16 cellular contexts compared by ENCODE assay signal in the genomic region with DNA sequence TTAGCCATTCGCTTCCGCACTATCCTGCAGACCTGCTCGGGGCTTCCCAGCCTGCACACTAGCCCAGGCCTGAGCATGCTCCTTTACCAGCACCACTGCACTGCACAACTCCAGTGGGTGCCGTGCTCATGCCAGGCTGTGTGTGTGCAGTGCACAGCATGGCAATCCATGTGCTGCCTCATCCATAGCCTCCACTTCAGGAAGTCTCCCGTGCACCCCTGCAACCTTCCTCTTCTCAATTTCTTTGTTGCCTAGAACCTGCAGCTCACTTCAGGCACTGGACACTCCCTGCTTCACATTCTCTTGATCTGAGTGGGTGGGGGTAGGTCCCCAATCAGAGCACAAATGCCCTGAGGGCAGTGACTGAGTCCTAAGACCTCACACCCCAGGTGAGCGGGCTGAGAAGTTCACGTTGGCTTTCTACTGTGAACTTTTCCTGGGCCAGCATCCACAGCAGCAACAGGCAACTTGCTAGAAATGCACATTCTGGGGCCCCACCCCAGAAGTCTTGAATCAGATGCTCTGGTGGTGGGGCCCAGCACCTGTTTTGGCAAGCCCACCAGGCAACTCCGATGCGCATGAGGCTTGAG. TPM values are rescaled to one million over a fixed set of nuclear protein-coding genes. Genes with fewer than 3 reads are reported as not detected.
DNase-seq lines count a peak whose midpoint lies in the region; ATAC-seq and TF ChIP-seq lines count a peak whose summit lies in the region.
"Had no signal": no experiment of that assay in that cellular context is flagged by ENCODE, and none has a peak within 500 bp of the region (broad histone marks: within the 10 kb centered on the region; RNA-seq: fewer than 3 reads in every experiment).

No MANE protein-coding gene starts in this region.

- H2BK120ac ChIP-seq in mesenchymal stem cell (ENCODE audit: low read depth, low read length): no peak overlapping the region

- H4K91ac ChIP-seq in mesenchymal stem cell (ENCODE audit: low read length): peak overlapping the region; percentile 34

- 92% methylated on average over 9 of the region's 9 CpGs for WGBS in mesenchymal stem cell
- WGBS in tibial nerve, 2 donors: 80 to 81% methylated on average over 9 of the region's 9 CpGs

- TF ChIP-seq POLR2A in tibial nerve (IDR thresholded peaks at IDR 0.05): no peak

- H3K9me3 Mint-ChIP-seq in natural killer cell treated with Interleukin-12 subunit alpha and Interleukin-12 subunit beta and Interleukin-15 and Interleukin-18, amount 100 ng/mL, for 72 hours: no peaks in the 10 kb centered on the region
- no peaks in the 10 kb centered on the region for H3K9me3 Mint-ChIP-seq in natural killer cell
- no peaks in the 10 kb centered on the region for H3K9me3 Mint-ChIP-seq in chondrocyte (ENCODE audit: low read depth)
- H3K9me3 Mint-ChIP-seq in type B pancreatic cell: no peaks in the 10 kb centered on the region
- H3K9me3 Mint-ChIP-seq: CD4-positive, alpha-beta memory T cell had no signal

- TF ChIP-seq EP300 in tibial nerve (IDR thresholded peaks at IDR 0.05): no peak

- H3K9me3 ChIP-seq in mesenchymal stem cell (ENCODE audit: control insufficient read depth, low read length): no peaks in the 10 kb centered on the region
- peaks cover 0 to 6% (median 0%) of the 10 kb centered on the region in 4 donors for H3K9me3 ChIP-seq in tibial nerve
- H3K9me3 ChIP-seq: A549, BE2C had no signal

- H3K4me2 ChIP-seq in mesenchymal stem cell (ENCODE audit: low read length, poor library complexity, severe bottlenecking): no peak overlapping the region
- H3K4me2 ChIP-seq: A549 had no signal

- no peak overlapping the region for H2AK5ac ChIP-seq in mesenchymal stem cell (ENCODE audit: low read length, severe bottlenecking)

- peak; percentile 16 to 22 for ATAC-seq in natural killer cell treated with Interleukin-12 subunit alpha and Interleukin-12 subunit beta and Interleukin-15 and Interleukin-18, amount 100 ng/mL, for 72 hours
- no peak for ATAC-seq in natural killer cell
- ATAC-seq: A549 had no signal

- H3K36me3 Mint-ChIP-seq in natural killer cell treated with Interleukin-12 subunit alpha and Interleukin-12 subunit beta and Interleukin-15 and Interleukin-18, amount 100 ng/mL, for 72 hours: no peaks in the 10 kb centered on the region
- H3K36me3 Mint-ChIP-seq in natural killer cell (no peaks in the 10 kb centered on the region), chondrocyte (ENCODE audit: low read depth) (no peaks in the 10 kb centered on the region), type B pancreatic cell (peaks cover 5% of the 10 kb centered on the region)
- H3K36me3 Mint-ChIP-seq: CD4-positive, alpha-beta memory T cell had no signal

- H3K36me3 ChIP-seq in mesenchymal stem cell (ENCODE audit: control insufficient read depth in 1 of 2, insufficient read depth in 2 of 2, low read depth in 1 of 2, low read length in 2 of 2): no peaks in the 10 kb centered on the region
- no peaks in the 10 kb centered on the region for H3K36me3 ChIP-seq in tibial nerve
- H3K36me3 ChIP-seq: BE2C had no signal

- no peak overlapping the region for H3K9ac ChIP-seq in mesenchymal stem cell (ENCODE audit: low read length)

- no peak overlapping the region for H2BK15ac ChIP-seq in mesenchymal stem cell (ENCODE audit: low read depth, poor library complexity, severe bottlenecking)

- H3K18ac ChIP-seq in mesenchymal stem cell (ENCODE audit: low read depth in 1 of 2, low read length in 2 of 2): peak overlapping the region in 1 of 2 experiments; percentile 42

- H2BK5ac ChIP-seq in mesenchymal stem cell (ENCODE audit: low read depth, low read length, poor library complexity, severe bottlenecking): no peak overlapping the region

- no peak overlapping the region for H3K23ac ChIP-seq in mesenchymal stem cell (ENCODE audit: low read length in 2 of 2)

- H2BK12ac ChIP-seq in mesenchymal stem cell (ENCODE audit: low read length in 2 of 2): no peak overlapping the region

- no peaks in the 10 kb centered on the region for H3K4me1 Mint-ChIP-seq in natural killer cell treated with Interleukin-12 subunit alpha and Interleukin-12 subunit beta and Interleukin-15 and Interleukin-18, amount 100 ng/mL, for 72 hours (ENCODE audit: low read depth in 2 of 2)
- H3K4me1 Mint-ChIP-seq in natural killer cell (no peaks in the 10 kb centered on the region), chondrocyte (ENCODE audit: low read depth) (peaks cover 6% of the 10 kb centered on the region), type B pancreatic cell (ENCODE audit: unreplicated experiment) (peaks cover 52% of the 10 kb centered on the region)
- H3K4me1 Mint-ChIP-seq: CD4-positive, alpha-beta memory T cell had no signal

- H3K27me3 Mint-ChIP-seq in natural killer cell treated with Interleukin-12 subunit alpha and Interleukin-12 subunit beta and Interleukin-15 and Interleukin-18, amount 100 ng/mL, for 72 hours: peaks cover 17 to 19% of the 10 kb centered on the region in 2 donors
- H3K27me3 Mint-ChIP-seq in natural killer cell (ENCODE audit: low read depth in 2 of 2) (peaks cover 9 to 19% of the 10 kb centered on the region in 2 donors), chondrocyte (ENCODE audit: low read depth) (peaks cover 21% of the 10 kb centered on the region), type B pancreatic cell (peaks cover 5% of the 10 kb centered on the region)

- H3K4me1 ChIP-seq in mesenchymal stem cell (ENCODE audit: control insufficient read depth, insufficient read depth, low read depth, low read length): no peaks in the 10 kb centered on the region
- peaks cover 0 to 46% (median 0%) of the 10 kb centered on the region in 4 donors for H3K4me1 ChIP-seq in tibial nerve
- H3K4me1 ChIP-seq: A549 had no signal

- H4K8ac ChIP-seq in mesenchymal stem cell (ENCODE audit: low read length): no peak overlapping the region

- DNase-seq in natural killer cell treated with Interleukin-12 subunit alpha and Interleukin-12 subunit beta and Interleukin-15 and Interleukin-18, amount 100 ng/mL, for 72 hours (ENCODE audit: low spot score): no peak
- DNase-seq in natural killer cell (no peak), chondrocyte (ENCODE audit: low spot score) (peak; percentile 64), mesenchymal stem cell (no peak), type B pancreatic cell (ENCODE audit: extremely low spot score, unreplicated experiment) (peak; percentile 50), tibial nerve (ENCODE audit: low spot score in 2 of 2) (no peak), NCI-H146 treated with DMSO at 0.1 percent for 48 hours (lab: John Stamatoyannopoulos, UW; ENCODE audit: unreplicated experiment) (no peak)
- DNase-seq in stimulated activated CD4-positive, alpha-beta T cell treated with anti-CD3 and anti-CD28 coated beads, Interleukin-1b, Interleukin-23, amount 100 ng/mL, for 48 hours: no peak
- DNase-seq: BE2C; CD4-positive, alpha-beta memory T cell; EL; GOT3; HCEC 1CT had no signal

- H3K27ac ChIP-seq in mesenchymal stem cell (ENCODE audit: low read length, poor library complexity, severe bottlenecking) (no peak overlapping the region), tibial nerve (peak overlapping the region in 1 of 4 donors; percentile 70)
- H3K27ac ChIP-seq: A549, HL-60 had no signal

- no peak overlapping the region for H3K4ac ChIP-seq in mesenchymal stem cell (ENCODE audit: low read depth in 1 of 2, low read length in 2 of 2)

- peak overlapping the region in 1 of 2 experiments; percentile 75 for H3K14ac ChIP-seq in mesenchymal stem cell (ENCODE audit: low read length in 2 of 2)

- H3K27me3 ChIP-seq in mesenchymal stem cell (ENCODE audit: control insufficient read depth in 1 of 2, insufficient read depth in 1 of 2, low read length in 2 of 2) (peaks cover 41 to 64% of the 10 kb centered on the region in 2 experiments), tibial nerve (no peaks in the 10 kb centered on the region)
- H3K27me3 ChIP-seq: BE2C had no signal

- no peak for TF ChIP-seq CTCF in natural killer cell (IDR thresholded peaks at IDR 0.05)
- TF ChIP-seq CTCF in chondrocyte (IDR thresholded peaks at IDR 0.05): no peak
- TF ChIP-seq CTCF in type B pancreatic cell (conservative IDR thresholded peaks at IDR 0.05): no peak
- TF ChIP-seq CTCF in tibial nerve (IDR thresholded peaks at IDR 0.05): no peak

- no peak overlapping the region for H3K27ac Mint-ChIP-seq in natural killer cell treated with Interleukin-12 subunit alpha and Interleukin-12 subunit beta and Interleukin-15 and Interleukin-18, amount 100 ng/mL, for 72 hours
- H3K27ac Mint-ChIP-seq in natural killer cell (no peak overlapping the region), chondrocyte (ENCODE audit: unreplicated experiment) (no peak overlapping the region), type B pancreatic cell (peak overlapping the region; percentile 17)

- intact Hi-C loops in natural killer cell (cut with micrococcal nuclease): no loop called here

- H3K4me3 ChIP-seq in mesenchymal stem cell (ENCODE audit: insufficient read depth in 1 of 2, low read depth in 1 of 2, low read length in 2 of 2): peak overlapping the region in 1 of 2 experiments; percentile 14
- H3K4me3 ChIP-seq in tibial nerve: no peak overlapping the region
- H3K4me3 ChIP-seq: A549 had no signal

- H3K4me3 Mint-ChIP-seq in natural killer cell treated with Interleukin-12 subunit alpha and Interleukin-12 subunit beta and Interleukin-15 and Interleukin-18, amount 100 ng/mL, for 72 hours: no peak overlapping the region
- H3K4me3 Mint-ChIP-seq in natural killer cell (no peak overlapping the region), chondrocyte (ENCODE audit: unreplicated experiment) (no peak overlapping the region), type B pancreatic cell (no peak overlapping the region)
- H3K4me3 Mint-ChIP-seq: CD4-positive, alpha-beta memory T cell had no signal

- no peak overlapping the region for H2AFZ ChIP-seq in mesenchymal stem cell (ENCODE audit: low read depth, low read length)

- no peaks in the 10 kb centered on the region for H3K79me1 ChIP-seq in mesenchymal stem cell (replicated peaks; ENCODE audit: low read length, poor library complexity, severe bottlenecking)

RNA-seq across cellular contexts. Expression of gene ZBTB7C, which starts 53.6 kb away (rescaled TPM):
- total RNA-seq in natural killer cell treated with Interleukin-12 subunit alpha and Interleukin-12 subunit beta and Interleukin-15 and Interleukin-18, amount 100 ng/mL, for 72 hours: not detected
- total RNA-seq in natural killer cell: under 1 TPM in 1 of 3 donors, not detected in 2; 0.07 TPM
- total RNA-seq in chondrocyte: 1.00 to 4.4 TPM (median 1.4 TPM) in 3 replicates
- polyA plus RNA-seq in mesenchymal stem cell (2013, experiment 1 of 2): 0.11 TPM
- polyA plus RNA-seq in mesenchymal stem cell (2013, experiment 2 of 2): 0.11 TPM
- 13.0 and 40.9 TPM in 2 replicates for total RNA-seq in type B pancreatic cell (ENCODE audit: low replicate concordance)
- total RNA-seq in tibial nerve: 10 to 100 TPM; 24.6 to 95.0 (median 75.3) TPM
- total RNA-seq: CD4-positive, alpha-beta memory T cell had no signal
- polyA plus RNA-seq: AG04450 had no signal

Comparison
In these comparisons a context has a peak if more than half of its experiments do, and no peak if none do; other contexts are left out.
1. ATAC-seq: peak in natural killer cell treated with Interleukin-12 subunit alpha and Interleukin-12 subunit beta and Interleukin-15 and Interleukin-18, amount 100 ng/mL, for 72 hours (2 of 2); none in natural killer cell (0 of 3).
2. DNase-seq: peak in chondrocyte (single experiment) and type B pancreatic cell (single experiment); none in natural killer cell treated with Interleukin-12 subunit alpha and Interleukin-12 subunit beta and Interleukin-15 and Interleukin-18, amount 100 ng/mL, for 72 hours (single experiment), natural killer cell (single experiment), mesenchymal stem cell (single experiment), tibial nerve (0 of 2), stimulated activated CD4-positive, alpha-beta T cell treated with anti-CD3 and anti-CD28 coated beads, Interleukin-1b, Interleukin-23, amount 100 ng/mL, for 48 hours (single experiment) and NCI-H146 treated with DMSO at 0.1 percent for 48 hours (single experiment).